ENCODE assay signal across 16 cellular contexts in genomic region chr15:57696146-57696545, GRCh38. TPM values are rescaled to one million over a fixed set of nuclear protein-coding genes. Genes with fewer than 3 reads are reported as not detected.
DNase-seq lines count a peak whose midpoint lies in the region; ATAC-seq and TF ChIP-seq lines count a peak whose summit lies in the region.
"Had no signal": no experiment of that assay in that cellular context is flagged by ENCODE, and none has a peak within 500 bp of the region (broad histone marks: within the 10 kb centered on the region; RNA-seq: fewer than 3 reads in every experiment).

No MANE protein-coding gene starts in this region.

- H3K27me3 ChIP-seq in neuron (ENCODE audit: insufficient read depth, low read length) (peaks cover 8% of the 10 kb centered on the region), lower lobe of right lung (ENCODE audit: low read depth) (no peaks in the 10 kb centered on the region)
- H3K27me3 ChIP-seq: cardiac muscle cell had no signal

- no peak overlapping the region for H3K4me3 ChIP-seq in neuron (ENCODE audit: low read length)
- H3K4me3 ChIP-seq in lower lobe of right lung: no peak overlapping the region
- H3K4me3 ChIP-seq: cardiac muscle cell, psoas muscle had no signal

- no peaks in the 10 kb centered on the region for H3K36me3 ChIP-seq in neuron (ENCODE audit: insufficient read depth, low read length)
- no peaks in the 10 kb centered on the region for H3K36me3 ChIP-seq in lower lobe of right lung

- H3K9me3 ChIP-seq in neuron (ENCODE audit: low read length) (no peaks in the 10 kb centered on the region), lower lobe of right lung (no peaks in the 10 kb centered on the region)
- H3K9me3 ChIP-seq: psoas muscle had no signal

- ATAC-seq in stimulated activated naive CD8-positive, alpha-beta T cell treated with anti-CD3 and anti-CD28 coated beads, Interleukin-15, Interleukin-2, amounts not matched to agents 100 U/mL and 50 U/mL, for 24 hours: no peak
- ATAC-seq in lower lobe of right lung: no peak
- ATAC-seq: activated T-cell treated with anti-CD3 and anti-CD28 coated beads, Interleukin-2, amount 50 U/mL, for 4 hours; effector memory CD8-positive, alpha-beta T cell; left colon; psoas muscle; SK-N-SH treated with all-trans-retinoic acid at 6 μM for 48 hours had no signal

- intact Hi-C loops in lower lobe of right lung (cut with DNase I): no loop called here

- no peaks in the 10 kb centered on the region for H3K4me1 ChIP-seq in neuron (ENCODE audit: insufficient read depth, low read length)
- H3K4me1 ChIP-seq in lower lobe of right lung: no peaks in the 10 kb centered on the region
- H3K4me1 ChIP-seq: psoas muscle had no signal

- H3K27ac ChIP-seq in lower lobe of right lung: no peak overlapping the region
- H3K27ac ChIP-seq: cardiac muscle cell, KMS-11, psoas muscle had no signal

- TF ChIP-seq CTCF in lower lobe of right lung (IDR thresholded peaks at IDR 0.05): no peak

- DNase-seq in COR-L47 (lab: John Stamatoyannopoulos, UW) (peak; percentile 31), LHCN-M2 (ENCODE audit: low read depth) (peak; percentile 76), SHP77 (lab: John Stamatoyannopoulos, UW) (peak; percentile 60 to 71), putamen (ENCODE audit: low spot score) (no peak), lower lobe of right lung (no peak)
- DNase-seq in stimulated activated naive CD8-positive, alpha-beta T cell treated with anti-CD3 and anti-CD28 coated beads, Interleukin-15, Interleukin-2, amounts not matched to agents 100 U/mL and 50 U/mL, for 24 hours: no peak
- DNase-seq: activated CD4-positive, alpha-beta T cell treated with anti-CD3 and anti-CD28 coated beads, Interleukin-2, amount 50 U/mL, for 1 hour; activated T-cell treated with anti-CD3 and anti-CD28 coated beads, Interleukin-2, amount 50 U/mL, for 4 hours; DND-41; effector memory CD8-positive, alpha-beta T cell; left colon; psoas muscle had no signal

- H2AFZ ChIP-seq in neuron (ENCODE audit: low read depth, low read length): peak overlapping the region; percentile 48

RNA-seq across cellular contexts. Expression of gene POLR2M, which starts 10.4 kb away (rescaled TPM):
- total RNA-seq in LHCN-M2 (2014; rRNA removed) (38.5 and 169 TPM in 2 replicates), lower lobe of right lung (58.3 TPM)
- 18.4 TPM for polyA plus RNA-seq in LHCN-M2 (2012)

Comparison
In these comparisons a context has a peak if more than half of its experiments do, and no peak if none do; other contexts are left out.
1. DNase-seq: peak in COR-L47 (single experiment), LHCN-M2 (single experiment) and SHP77 (2 of 2); none in putamen (single experiment), stimulated activated naive CD8-positive, alpha-beta T cell treated with anti-CD3 and anti-CD28 coated beads, Interleukin-15, Interleukin-2, amounts not matched to agents 100 U/mL and 50 U/mL, for 24 hours (single experiment) and lower lobe of right lung (single experiment).